In the genomic region with DNA sequence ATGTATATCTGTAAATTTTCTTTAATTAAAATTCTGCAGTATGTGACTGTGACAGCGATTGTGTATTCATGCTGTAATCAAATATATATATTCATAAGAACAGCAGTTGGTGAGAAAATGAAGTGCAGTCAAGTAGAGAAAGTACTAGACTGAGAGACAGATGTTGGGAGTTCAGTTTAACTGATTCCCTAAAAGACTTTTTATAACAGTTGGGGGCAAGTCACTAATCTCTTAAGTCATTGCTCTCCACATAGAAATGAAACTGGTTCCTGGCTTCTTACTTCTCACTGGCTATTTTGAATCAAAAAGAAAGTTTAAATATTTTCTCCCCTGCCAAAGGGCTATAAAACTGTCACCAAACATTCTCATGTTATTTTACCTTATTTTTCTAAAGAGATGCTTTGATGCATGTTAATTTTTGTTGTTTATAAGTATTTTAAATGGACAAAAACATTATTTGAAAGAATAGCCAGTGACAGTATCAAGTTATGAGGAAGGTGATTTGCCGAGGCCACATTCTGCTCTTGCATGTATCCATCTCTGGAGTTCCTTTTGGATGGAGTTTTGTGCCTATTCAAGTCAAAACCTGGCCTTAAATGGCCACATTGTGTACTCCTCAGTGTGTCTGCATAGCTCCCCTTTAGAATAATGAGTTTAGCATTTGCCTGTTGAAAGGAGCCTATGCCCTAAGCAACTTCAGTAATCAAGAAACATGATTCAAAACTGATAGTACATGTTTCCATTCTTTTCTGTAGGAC, we compare ENCODE assay signal across 17 cellular contexts.
"Had no signal": no experiment of that assay in that cellular context is flagged by ENCODE, and none has a peak within 500 bp of the region (broad histone marks: within the 10 kb centered on the region; RNA-seq: fewer than 3 reads in every experiment).

No MANE protein-coding gene starts in this region.

- DNase-seq: activated CD4-positive, alpha-beta T cell treated with anti-CD3 and anti-CD28 coated beads, Interleukin-2, amount 50 U/mL, for 4 hours; activated CD4-positive, CD25-positive, alpha-beta regulatory T cell treated with anti-CD3 and anti-CD28 coated beads, Interleukin-2, amount 50 U/mL, for 72 hours; activated gamma-delta T cell; activated naive CD8-positive, alpha-beta T cell treated with anti-CD3 and anti-CD28 coated beads for 36 hours; activated T-cell treated with anti-CD3 and anti-CD28 coated beads, Interleukin-2, amount 50 U/mL, for 48 hours; anterior cingulate cortex; esophagus squamous epithelium; foreskin keratinocyte; head of caudate nucleus; left colon; mucosa of descending colon; natural killer cell; spleen; stimulated activated CD4-positive, alpha-beta T cell treated with anti-CD3 and anti-CD28 coated beads, Interleukin-2, amount 100 ng/mL, for 24 hours; stimulated activated naive B cell treated with anti-CD40 and anti-IgM and Interleukin-4, amounts not matched to agents 10 μg/mL and 1 μg/mL and 100 μg/mL, for 72 hours had no signal

- H3K27ac ChIP-seq: esophagus squamous epithelium, foreskin keratinocyte, spleen, tibial nerve had no signal

- H3K9me3 ChIP-seq: esophagus squamous epithelium, mucosa of descending colon, spleen, tibial nerve had no signal

- H3K27me3 ChIP-seq: esophagus squamous epithelium, foreskin keratinocyte, spleen, tibial nerve had no signal

- ATAC-seq: foreskin keratinocyte; left colon; mucosa of descending colon; natural killer cell; sciatic nerve; stimulated activated naive B cell treated with anti-CD40 and anti-IgM and Interleukin-4, amounts not matched to agents 10 μg/mL and 1 μg/mL and 100 μg/mL, for 72 hours had no signal

- H3K4me3 ChIP-seq: esophagus squamous epithelium, mucosa of descending colon, spleen, tibial nerve had no signal

- H3K4me1 ChIP-seq: esophagus squamous epithelium, foreskin keratinocyte, spleen, tibial nerve had no signal
